11 cellular contexts compared by ENCODE assay signal in the genomic region with DNA sequence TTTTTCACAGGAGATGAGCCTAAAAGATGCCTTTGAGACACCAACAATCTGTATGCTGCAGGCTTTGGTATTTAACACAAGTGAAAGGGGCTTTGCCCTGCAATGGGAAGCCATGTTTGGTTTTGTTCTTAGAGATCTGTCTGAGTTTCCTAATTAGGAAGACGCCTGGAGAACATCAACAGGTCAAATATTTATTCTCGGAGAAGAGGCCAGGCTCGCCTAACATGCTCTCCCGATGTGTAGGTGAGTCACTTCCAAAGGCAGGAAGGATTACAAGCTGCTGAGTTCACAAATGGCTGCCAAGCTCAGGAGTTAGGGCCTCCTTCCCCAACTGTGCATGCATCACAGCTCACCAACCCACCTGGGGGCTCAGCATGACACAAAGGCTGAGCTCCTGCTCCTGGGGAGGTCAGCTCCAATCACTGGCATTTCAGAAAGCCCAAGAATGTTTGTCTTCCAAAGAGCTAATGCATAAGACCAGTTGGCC.
DNase-seq lines count a peak whose midpoint lies in the region; FAIRE-seq and TF ChIP-seq lines count a peak whose summit lies in the region.
"Had no signal": no experiment of that assay in that cellular context is flagged by ENCODE, and none has a peak within 500 bp of the region (broad histone marks: within the 10 kb centered on the region; RNA-seq: fewer than 3 reads in every experiment).

No MANE protein-coding gene starts in this region.

- H3K9me3 ChIP-seq in esophagus squamous epithelium (no peaks in the 10 kb centered on the region), neural progenitor cell (ENCODE audit: low read depth) (no peaks in the 10 kb centered on the region), testis (no peaks in the 10 kb centered on the region)
- H3K9me3 ChIP-seq: gastrocnemius medialis had no signal

- no peaks in the 10 kb centered on the region for H3K9me3 Mint-ChIP-seq in neural progenitor cell
- H3K9me3 Mint-ChIP-seq: activated T-cell treated with anti-CD3 and anti-CD28 coated beads, Interleukin-2, amount 50 U/mL, for 4 hours had no signal

- H3K79me2 ChIP-seq in neural progenitor cell (ENCODE audit: low read depth) = no peaks in the 10 kb centered on the region

- H3K27me3 Mint-ChIP-seq in neural progenitor cell (ENCODE audit: insufficient read depth, low read depth) = peaks cover 4% of the 10 kb centered on the region

- H3K36me3 Mint-ChIP-seq in neural progenitor cell = no peaks in the 10 kb centered on the region

- no peak overlapping the region for H3K27ac Mint-ChIP-seq in neural progenitor cell

- TF ChIP-seq CTCF in esophagus squamous epithelium (IDR thresholded peaks at IDR 0.05) (no peak), neural progenitor cell (IDR thresholded peaks at IDR 0.05) (no peak), testis (IDR thresholded peaks at IDR 0.05) (no peak)

- no peak overlapping the region for H3K9ac ChIP-seq in neural progenitor cell

- no peaks in the 10 kb centered on the region for H3K27me3 ChIP-seq in esophagus squamous epithelium
- no peaks in the 10 kb centered on the region for H3K27me3 ChIP-seq in neural progenitor cell
- no peaks in the 10 kb centered on the region for H3K27me3 ChIP-seq in testis
- H3K27me3 ChIP-seq: gastrocnemius medialis had no signal

- peak; percentile 84 for FAIRE-seq in RCC 7860 (lab: Jason Lieb, UNC)

- H3K36me3 ChIP-seq in esophagus squamous epithelium (no peaks in the 10 kb centered on the region), neural progenitor cell (no peaks in the 10 kb centered on the region), testis (ENCODE audit: low read depth, missing control alignments) (no peaks in the 10 kb centered on the region)
- H3K36me3 ChIP-seq: gastrocnemius medialis had no signal

- H3K4me3 ChIP-seq in esophagus squamous epithelium (no peak overlapping the region), neural progenitor cell (no peak overlapping the region), testis (no peak overlapping the region)
- H3K4me3 ChIP-seq: gastrocnemius medialis had no signal

- peak overlapping the region; percentile 25 for H3K4me2 ChIP-seq in neural progenitor cell

- H3K4me3 Mint-ChIP-seq in neural progenitor cell = no peak overlapping the region
- H3K4me3 Mint-ChIP-seq: activated T-cell treated with anti-CD3 and anti-CD28 coated beads, Interleukin-2, amount 50 U/mL, for 4 hours had no signal

- WGBS in esophagus squamous epithelium, 2 donors = 12 to 50% methylated on average over 1 to 4 of the region's 4 CpGs
- 56 to 79% methylated on average over 2 to 4 of the region's 4 CpGs for WGBS in testis, 2 donors

- H4K20me1 ChIP-seq in neural progenitor cell (ENCODE audit: low read depth) = no peaks in the 10 kb centered on the region

- peak; percentile 39 for DNase-seq in DMS53 (lab: John Stamatoyannopoulos, UW)
- peak; percentile 90 for DNase-seq in RCC 7860 (ENCODE audit: low spot score)
- no peak for DNase-seq in esophagus squamous epithelium (lab: John Stamatoyannopoulos, UW)
- DNase-seq in neural progenitor cell (ENCODE audit: low spot score) = peak; percentile 32
- no peak for DNase-seq in testis
- no peak for DNase-seq in activated effector memory CD4-positive, alpha-beta T cell treated with anti-CD3 and anti-CD28 coated beads, Interleukin-2, amount 50 U/mL, for 16 hours
- DNase-seq in AML-193 (lab: John Stamatoyannopoulos, UW) = no peak
- no peak for DNase-seq in HuH-7 (ENCODE audit: low spot score)
- DNase-seq: activated T-cell treated with anti-CD3 and anti-CD28 coated beads, Interleukin-2, amount 50 U/mL, for 4 hours; gastrocnemius medialis; NCI-H1436 had no signal

- intact Hi-C loops in esophagus squamous epithelium (cut with DNase I) = no loop called here
- intact Hi-C loops in testis (cut with DNase I; ENCODE audit: low total_unique reads) = no loop called here

- TF ChIP-seq POLR2A in esophagus squamous epithelium (IDR thresholded peaks at IDR 0.05) (no peak), testis (IDR thresholded peaks at IDR 0.05) (no peak)

- peaks cover 67% of the 10 kb centered on the region for H3K4me1 Mint-ChIP-seq in neural progenitor cell

- peaks cover 8 to 74% (median 24%) of the 10 kb centered on the region in 3 donors for H3K4me1 ChIP-seq in esophagus squamous epithelium
- H3K4me1 ChIP-seq in neural progenitor cell = peaks cover 44% of the 10 kb centered on the region
- H3K4me1 ChIP-seq in testis = peaks cover 31% of the 10 kb centered on the region
- H3K4me1 ChIP-seq: gastrocnemius medialis had no signal

- no peaks in the 10 kb centered on the region for H3F3A ChIP-seq in neural progenitor cell (ENCODE audit: low read depth)

- H3K27ac ChIP-seq in esophagus squamous epithelium = peak overlapping the region in 3 of 4 donors; percentile 70 to 82 (median 75)
- no peak overlapping the region for H3K27ac ChIP-seq in neural progenitor cell
- no peak overlapping the region for H3K27ac ChIP-seq in testis
- H3K27ac ChIP-seq: gastrocnemius medialis had no signal

- H2AFZ ChIP-seq in neural progenitor cell (replicated peaks) = peak overlapping the region; percentile 70

Comparison
In these comparisons a context has a peak if more than half of its experiments do, and no peak if none do; other contexts are left out.
1. DNase-seq: peak in DMS53 (single experiment), RCC 7860 (single experiment) and neural progenitor cell (single experiment); none in esophagus squamous epithelium (single experiment), testis (single experiment), activated effector memory CD4-positive, alpha-beta T cell treated with anti-CD3 and anti-CD28 coated beads, Interleukin-2, amount 50 U/mL, for 16 hours (single experiment), AML-193 (0 of 2) and HuH-7 (single experiment).
2. H3K27ac ChIP-seq: peak in esophagus squamous epithelium (3 of 4); none in neural progenitor cell (single experiment) and testis (0 of 2).